In genomic region chr1:90919190-90919719, GRCh38 we compare ENCODE assay signal across 1 cellular context.
TF ChIP-seq lines count a peak whose summit lies in the region.

No MANE protein-coding gene starts in this region.

TF ChIP-seq in GM12878, 131 proteins besides CTCF, POLR2A, EP300 and RAD21 (continued from another document):
- TF ChIP-seq SPI1 (IDR thresholded peaks at IDR 0.05; ENCODE audit: borderline replicate concordance, insufficient read depth, low read depth, low read length): no peak
- TF ChIP-seq RUNX3 (IDR thresholded peaks at IDR 0.05; ENCODE audit: low read length): peak; percentile 89
- peak; percentile 65 to 72; a peak in 3 of 4 replicates for TF ChIP-seq BHLHE40 (IDR thresholded peaks at IDR 0.05; ENCODE audit: borderline replicate concordance in 1 of 2, low read depth in 2 of 2, low read length in 1 of 2)
- TF ChIP-seq, protein P1, sequence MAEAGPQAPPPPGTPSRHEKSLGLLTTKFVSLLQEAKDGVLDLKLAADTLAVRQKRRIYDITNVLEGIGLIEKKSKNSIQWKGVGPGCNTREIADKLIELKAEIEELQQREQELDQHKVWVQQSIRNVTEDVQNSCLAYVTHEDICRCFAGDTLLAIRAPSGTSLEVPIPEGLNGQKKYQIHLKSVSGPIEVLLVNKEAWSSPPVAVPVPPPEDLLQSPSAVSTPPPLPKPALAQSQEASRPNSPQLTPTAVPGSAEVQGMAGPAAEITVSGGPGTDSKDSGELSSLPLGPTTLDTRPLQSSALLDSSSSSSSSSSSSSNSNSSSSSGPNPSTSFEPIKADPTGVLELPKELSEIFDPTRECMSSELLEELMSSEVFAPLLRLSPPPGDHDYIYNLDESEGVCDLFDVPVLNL (IDR thresholded peaks at IDR 0.05; ENCODE audit: low read depth, low read length): no peak
